In the genomic region with DNA sequence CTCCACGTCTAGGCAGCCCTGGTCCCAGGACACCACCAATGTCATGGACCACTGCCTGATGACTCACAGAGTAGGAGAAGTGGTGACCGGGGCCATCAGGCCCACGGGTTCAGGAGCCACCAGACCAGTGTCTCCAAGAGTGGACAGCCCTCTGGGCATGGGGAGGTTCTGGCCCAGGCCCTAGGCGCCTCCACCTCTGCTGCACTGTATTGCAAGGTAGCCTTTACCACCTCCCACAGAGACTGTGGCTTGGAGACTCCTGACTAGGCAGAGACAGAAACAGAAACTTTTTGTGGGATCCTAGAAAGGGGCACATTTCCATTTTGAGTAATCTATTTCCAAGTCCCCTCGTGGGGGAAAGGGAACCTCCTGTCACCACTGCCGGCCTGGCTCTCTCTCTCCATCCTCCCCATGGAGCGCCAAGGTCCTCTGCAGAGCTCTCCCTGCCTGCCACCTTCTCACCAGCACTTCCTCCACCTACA, we compare ENCODE assay signal across 10 cellular contexts. TPM values are rescaled to one million over a fixed set of nuclear protein-coding genes. Genes with fewer than 3 reads are reported as not detected.
DNase-seq lines count a peak whose midpoint lies in the region; ATAC-seq and TF ChIP-seq lines count a peak whose summit lies in the region.
"Had no signal": no experiment of that assay in that cellular context is flagged by ENCODE, and none has a peak within 500 bp of the region (broad histone marks: within the 10 kb centered on the region; RNA-seq: fewer than 3 reads in every experiment).

No MANE protein-coding gene starts in this region.

- H2BK5ac ChIP-seq in neuronal stem cell (ENCODE audit: low read length), result no peak overlapping the region

- H2AFZ ChIP-seq in KMS-11 (ENCODE audit: low read depth), result no peak overlapping the region
- H2AFZ ChIP-seq in neuronal stem cell (ENCODE audit: low read length), result no peak overlapping the region

- H3K18ac ChIP-seq in neuronal stem cell (ENCODE audit: low read length), result peak overlapping the region; percentile 59

- H4K8ac ChIP-seq in neuronal stem cell (ENCODE audit: low read depth, low read length), result no peak overlapping the region

- ATAC-seq in HG03520 (IDR thresholded peaks at IDR 0.05; ENCODE audit: unreplicated experiment) (no peak), HG03175 (IDR thresholded peaks at IDR 0.05; ENCODE audit: unreplicated experiment) (no peak), GM21390 (IDR thresholded peaks at IDR 0.05; ENCODE audit: unreplicated experiment) (no peak)
- ATAC-seq: pancreas had no signal

- H3K9ac ChIP-seq in KMS-11 (no peak overlapping the region), neuronal stem cell (ENCODE audit: low read depth, low read length, poor library complexity) (peak overlapping the region; percentile 75)

- H3K4me3 ChIP-seq in KMS-11 (IDR thresholded peaks at IDR 0.05; ENCODE audit: insufficient read depth, low read depth, low read length), result no peak overlapping the region
- H3K4me3 ChIP-seq in ascending aorta, result no peak overlapping the region
- H3K4me3 ChIP-seq in neuronal stem cell (ENCODE audit: low read length in 2 of 2), result peak overlapping the region in 1 of 2 donors; percentile 7
- H3K4me3 ChIP-seq: pancreas had no signal

- peaks cover 10% of the 10 kb centered on the region for H3K79me1 ChIP-seq in neuronal stem cell (ENCODE audit: low read depth, low read length)

- no peak overlapping the region for H3K4ac ChIP-seq in neuronal stem cell (ENCODE audit: low read length)

- no peaks in the 10 kb centered on the region for H4K20me1 ChIP-seq in KMS-11 (ENCODE audit: insufficient read depth)

- 0 out of 2 replicates have a peak, but pooled peaks have one; percentile 23 for TF ChIP-seq CTCF in KMS-11 (conservative IDR thresholded peaks at IDR 0.05; ENCODE audit: low read depth, low read length)
- TF ChIP-seq CTCF in ascending aorta (IDR thresholded peaks at IDR 0.05), result no peak

- DNase-seq in GDM1 (lab: John Stamatoyannopoulos, UW) (peak; percentile 26), ascending aorta (ENCODE audit: low spot score in 2 of 2) (no peak), neuronal stem cell (ENCODE audit: low spot score) (no peak), DMS 273 (lab: John Stamatoyannopoulos, UW; ENCODE audit: unreplicated experiment) (no peak)
- DNase-seq: activated effector memory CD4-positive, alpha-beta T cell treated with Interleukin-2 at 50 U/mL for 16 hours had no signal

- H3K27ac ChIP-seq in KMS-11 (peak overlapping the region; percentile 32; the same call in 1 of the 2 replicates), ascending aorta (peak overlapping the region; percentile 87 to 90), neuronal stem cell (replicated peaks; ENCODE audit: low read length) (no peak overlapping the region)

- intact Hi-C loops in ascending aorta (cut with DNase I), result loop anchor here (10.0 kb wide), 1 partner anchor 821 kb away; a partner anchor contains a TSS

- H3K36me3 ChIP-seq in KMS-11 (ENCODE audit: insufficient read depth), result no peaks in the 10 kb centered on the region
- H3K36me3 ChIP-seq in ascending aorta, result peaks cover 0 to 4% of the 10 kb centered on the region in 2 donors
- H3K36me3 ChIP-seq in neuronal stem cell (replicated peaks in 1 of 2; ENCODE audit: control insufficient read depth in 2 of 2, insufficient read depth in 2 of 2, low read length in 2 of 2), result peaks cover 16 to 47% of the 10 kb centered on the region in 2 donors
- H3K36me3 ChIP-seq: pancreas had no signal

- no peak overlapping the region for H3K14ac ChIP-seq in neuronal stem cell (ENCODE audit: low read length)

- H2BK15ac ChIP-seq in neuronal stem cell (ENCODE audit: low read length), result no peak overlapping the region

- H2AK5ac ChIP-seq in neuronal stem cell (ENCODE audit: low read depth, low read length), result peak overlapping the region; percentile 65

- H3K27me3 ChIP-seq in KMS-11 (ENCODE audit: insufficient read depth, low read depth) (no peaks in the 10 kb centered on the region), ascending aorta (no peaks in the 10 kb centered on the region), neuronal stem cell (ENCODE audit: control insufficient read depth in 3 of 3, insufficient read depth in 3 of 3, low read depth in 1 of 3, low read length in 3 of 3) (no peaks in the 10 kb centered on the region)
- H3K27me3 ChIP-seq: pancreas had no signal

- no peak overlapping the region for H2BK12ac ChIP-seq in neuronal stem cell (ENCODE audit: low read length)

- H3K4me2 ChIP-seq in KMS-11, result peak overlapping the region; percentile 49
- no peak overlapping the region for H3K4me2 ChIP-seq in neuronal stem cell (ENCODE audit: insufficient read depth, low read length, poor library complexity, severe bottlenecking)

- H3K23ac ChIP-seq in neuronal stem cell (ENCODE audit: low read depth, low read length, poor library complexity), result peak overlapping the region; percentile 17

- H4K91ac ChIP-seq in neuronal stem cell (ENCODE audit: low read depth, low read length, poor library complexity), result no peak overlapping the region

- peaks cover 49% of the 10 kb centered on the region for H3K4me1 ChIP-seq in KMS-11 (ENCODE audit: low read depth, poor library complexity, severe bottlenecking)
- H3K4me1 ChIP-seq in ascending aorta, result peaks cover 13 to 16% of the 10 kb centered on the region in 2 donors
- H3K4me1 ChIP-seq in neuronal stem cell (ENCODE audit: control insufficient read depth in 2 of 2, insufficient read depth in 1 of 2, low read depth in 1 of 2, low read length in 2 of 2), result peaks cover 6 to 8% of the 10 kb centered on the region in 2 donors

- peaks cover 47% of the 10 kb centered on the region for H3K79me2 ChIP-seq in KMS-11 (ENCODE audit: insufficient read depth, low read depth)

- no CpG with 5 or more reads among the region's 7 CpGs for WGBS in neuronal stem cell (ENCODE audit: extremely low coverage in 2 of 2, insufficient read length in 2 of 2, insufficient replicate concordance in 1 of 2), 2 donors

- H3K9me3 ChIP-seq in ascending aorta, result no peaks in the 10 kb centered on the region
- peaks cover 6 to 20% of the 10 kb centered on the region in 2 donors for H3K9me3 ChIP-seq in neuronal stem cell (replicated peaks in 1 of 2; ENCODE audit: control insufficient read depth in 2 of 2, insufficient read depth in 1 of 2, low read depth in 1 of 2, low read length in 2 of 2)
- H3K9me3 ChIP-seq: pancreas had no signal

- no peak overlapping the region for H2BK120ac ChIP-seq in neuronal stem cell (ENCODE audit: low read depth, low read length)

RNA-seq across cellular contexts. Expression of a gene that starts 2.9 kb away (rescaled TPM):
- 36.9 TPM for total RNA-seq in ascending aorta
- polyA plus RNA-seq in neuronal stem cell (2013, experiment 1 of 2), result 48.1 TPM
- 46.7 TPM for polyA plus RNA-seq in neuronal stem cell (2013, experiment 2 of 2)

RNA-seq across cellular contexts. Expression of a gene that starts 20.5 kb away (rescaled TPM):
- total RNA-seq in ascending aorta, result not detected
- polyA plus RNA-seq in neuronal stem cell (2013, experiment 1 of 2), result 0.74 TPM
- 0.79 TPM for polyA plus RNA-seq in neuronal stem cell (2013, experiment 2 of 2)

RNA-seq across cellular contexts. Expression of a gene that starts 59.5 kb away (rescaled TPM):
- 36.7 TPM for total RNA-seq in ascending aorta
- polyA plus RNA-seq in neuronal stem cell (2013, experiment 1 of 2), result 9.8 TPM
- 10.1 TPM for polyA plus RNA-seq in neuronal stem cell (2013, experiment 2 of 2)
